1 cellular context compared by ENCODE assay signal in the genomic region with DNA sequence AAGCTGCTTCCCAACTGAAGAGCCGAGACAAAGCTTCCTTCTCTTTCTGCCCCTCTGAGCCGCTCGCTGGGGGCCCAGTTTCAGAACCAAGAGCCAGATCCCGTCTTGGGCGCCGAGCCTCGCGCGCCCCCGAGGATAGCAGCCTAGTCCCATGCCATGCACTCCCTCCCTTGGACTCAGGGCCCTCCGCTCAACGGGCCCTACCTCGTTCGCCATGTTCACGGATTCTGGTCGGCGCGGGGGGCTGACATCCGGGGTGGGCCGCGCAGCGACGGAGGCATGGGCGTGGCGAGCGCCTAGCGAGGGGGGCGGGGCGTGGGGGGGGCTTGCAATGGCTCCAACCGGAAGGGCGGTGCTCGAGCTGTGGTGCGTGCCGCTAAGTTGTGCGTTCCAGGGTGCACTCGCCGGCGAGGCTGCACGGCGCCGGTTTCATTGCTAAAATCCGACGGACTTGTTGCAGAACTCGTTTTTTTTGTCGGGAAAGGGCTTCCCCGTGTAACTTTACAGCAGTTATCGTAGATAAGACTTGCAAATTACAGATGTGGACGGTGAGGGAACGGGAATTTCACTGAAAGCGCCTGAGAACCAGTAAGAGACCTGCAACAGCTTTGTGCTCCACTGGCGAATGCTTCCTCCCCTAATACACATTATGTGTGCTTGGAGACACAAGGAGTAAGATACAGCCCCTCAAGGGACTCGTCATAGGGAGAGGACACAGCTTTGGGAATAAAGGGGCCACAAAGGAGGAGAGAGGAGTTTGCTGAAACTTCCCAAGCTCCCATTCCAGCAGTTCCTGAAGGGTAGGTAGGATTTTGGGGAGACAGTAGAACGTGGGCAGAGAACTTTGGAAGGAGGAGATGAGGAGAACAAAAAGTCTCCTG.
A peak's percentile ranks its signal among the peaks of the same experiment; 100 is the strongest.
TF ChIP-seq lines count a peak whose summit lies in the region.

A gene (minus strand): TSS at position 304 of the 881 bp plus-strand sequence. CDS start 88 bp downstream, at position 216.

TF ChIP-seq in HEK293, 187 proteins besides CTCF, POLR2A, EP300 and RAD21 (continued from another document):
- TF ChIP-seq ZNF654 (tag by site-specific recombination; IDR thresholded peaks at IDR 0.05; ENCODE audit: low read depth) (no peak), ZNF792 (tag by site-specific recombination; IDR thresholded peaks at IDR 0.05) (no peak), SP3 (tag by site-specific recombination; IDR thresholded peaks at IDR 0.05) (peak; percentile 41), GLIS2 (tag by site-specific recombination; IDR thresholded peaks at IDR 0.05) (peak; percentile 86), ZNF214 (tag by site-specific recombination; IDR thresholded peaks at IDR 0.05; ENCODE audit: borderline replicate concordance) (no peak), ZNF510 (tag by site-specific recombination; IDR thresholded peaks at IDR 0.05; ENCODE audit: insufficient replicate concordance) (no peak), ZNF354C (tag by site-specific recombination; IDR thresholded peaks at IDR 0.05; ENCODE audit: borderline replicate concordance, low read depth) (no peak), ZNF571 (tag by site-specific recombination; IDR thresholded peaks at IDR 0.05) (no peak), ZNF223 (tag by site-specific recombination; IDR thresholded peaks at IDR 0.05) (no peak), WT1 (tag by site-specific recombination; IDR thresholded peaks at IDR 0.05) (no peak), ZNF311 (tag by site-specific recombination; IDR thresholded peaks at IDR 0.05; ENCODE audit: borderline replicate concordance) (no peak), ZNF274 (IDR thresholded peaks at IDR 0.05; ENCODE audit: low read length) (no peak), ZNF274 (tag by site-specific recombination; IDR thresholded peaks at IDR 0.05; ENCODE audit: borderline replicate concordance) (no peak)
- TF ChIP-seq, protein P1, sequence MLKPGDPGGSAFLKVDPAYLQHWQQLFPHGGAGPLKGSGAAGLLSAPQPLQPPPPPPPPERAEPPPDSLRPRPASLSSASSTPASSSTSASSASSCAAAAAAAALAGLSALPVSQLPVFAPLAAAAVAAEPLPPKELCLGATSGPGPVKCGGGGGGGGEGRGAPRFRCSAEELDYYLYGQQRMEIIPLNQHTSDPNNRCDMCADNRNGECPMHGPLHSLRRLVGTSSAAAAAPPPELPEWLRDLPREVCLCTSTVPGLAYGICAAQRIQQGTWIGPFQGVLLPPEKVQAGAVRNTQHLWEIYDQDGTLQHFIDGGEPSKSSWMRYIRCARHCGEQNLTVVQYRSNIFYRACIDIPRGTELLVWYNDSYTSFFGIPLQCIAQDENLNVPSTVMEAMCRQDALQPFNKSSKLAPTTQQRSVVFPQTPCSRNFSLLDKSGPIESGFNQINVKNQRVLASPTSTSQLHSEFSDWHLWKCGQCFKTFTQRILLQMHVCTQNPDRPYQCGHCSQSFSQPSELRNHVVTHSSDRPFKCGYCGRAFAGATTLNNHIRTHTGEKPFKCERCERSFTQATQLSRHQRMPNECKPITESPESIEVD (tag by site-specific recombination; IDR thresholded peaks at IDR 0.05): no peak
- TF ChIP-seq, protein P2, sequence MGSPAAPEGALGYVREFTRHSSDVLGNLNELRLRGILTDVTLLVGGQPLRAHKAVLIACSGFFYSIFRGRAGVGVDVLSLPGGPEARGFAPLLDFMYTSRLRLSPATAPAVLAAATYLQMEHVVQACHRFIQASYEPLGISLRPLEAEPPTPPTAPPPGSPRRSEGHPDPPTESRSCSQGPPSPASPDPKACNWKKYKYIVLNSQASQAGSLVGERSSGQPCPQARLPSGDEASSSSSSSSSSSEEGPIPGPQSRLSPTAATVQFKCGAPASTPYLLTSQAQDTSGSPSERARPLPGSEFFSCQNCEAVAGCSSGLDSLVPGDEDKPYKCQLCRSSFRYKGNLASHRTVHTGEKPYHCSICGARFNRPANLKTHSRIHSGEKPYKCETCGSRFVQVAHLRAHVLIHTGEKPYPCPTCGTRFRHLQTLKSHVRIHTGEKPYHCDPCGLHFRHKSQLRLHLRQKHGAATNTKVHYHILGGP (tag by site-specific recombination; IDR thresholded peaks at IDR 0.05): no peak
- TF ChIP-seq, protein P3, sequence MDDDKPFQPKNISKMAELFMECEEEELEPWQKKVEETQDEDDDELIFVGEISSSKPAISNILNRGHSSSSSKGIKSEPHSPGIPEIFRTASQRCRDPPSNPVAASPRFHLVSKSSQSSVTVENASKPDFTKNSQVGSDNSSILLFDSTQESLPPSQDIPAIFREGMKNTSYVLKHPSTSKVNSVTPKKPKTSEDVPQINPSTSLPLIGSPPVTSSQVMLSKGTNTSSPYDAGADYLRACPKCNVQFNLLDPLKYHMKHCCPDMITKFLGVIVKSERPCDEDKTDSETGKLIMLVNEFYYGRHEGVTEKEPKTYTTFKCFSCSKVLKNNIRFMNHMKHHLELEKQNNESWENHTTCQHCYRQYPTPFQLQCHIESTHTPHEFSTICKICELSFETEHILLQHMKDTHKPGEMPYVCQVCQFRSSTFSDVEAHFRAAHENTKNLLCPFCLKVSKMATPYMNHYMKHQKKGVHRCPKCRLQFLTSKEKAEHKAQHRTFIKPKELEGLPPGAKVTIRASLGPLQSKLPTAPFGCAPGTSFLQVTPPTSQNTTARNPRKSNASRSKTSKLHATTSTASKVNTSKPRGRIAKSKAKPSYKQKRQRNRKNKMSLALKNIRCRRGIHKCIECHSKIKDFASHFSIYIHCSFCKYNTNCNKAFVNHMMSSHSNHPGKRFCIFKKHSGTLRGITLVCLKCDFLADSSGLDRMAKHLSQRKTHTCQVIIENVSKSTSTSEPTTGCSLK (tag by site-specific recombination; IDR thresholded peaks at IDR 0.05): no peak
